In the genomic region with DNA sequence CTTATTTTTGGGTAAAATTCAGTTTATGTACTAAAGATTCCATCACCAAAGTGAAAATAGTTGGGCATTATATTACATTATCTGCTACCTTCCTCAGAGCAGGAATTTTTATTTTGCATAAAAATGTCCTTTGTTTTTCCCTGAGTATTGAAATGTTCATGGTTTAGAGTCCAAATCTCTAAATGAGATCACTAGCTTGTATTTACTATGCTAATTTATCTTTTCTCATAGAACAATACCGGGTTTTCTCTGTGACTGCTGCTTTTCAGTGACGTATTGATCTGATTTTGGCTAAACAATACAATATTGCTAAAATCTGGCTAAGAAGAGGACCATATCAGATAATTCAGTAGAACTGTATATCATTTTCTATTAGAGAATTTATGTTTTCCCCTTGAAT, we compare ENCODE assay signal across 9 cellular contexts.
"Had no signal": no experiment of that assay in that cellular context is flagged by ENCODE, and none has a peak within 500 bp of the region (broad histone marks: within the 10 kb centered on the region; RNA-seq: fewer than 3 reads in every experiment).

No MANE protein-coding gene starts in this region.

- FAIRE-seq: H54 had no signal

- H3K36me3 ChIP-seq: HAP-1 had no signal

- H3K4me3 ChIP-seq: GM23248, HAP-1 had no signal

- H3K27ac Mint-ChIP-seq: H9, HFFc6 had no signal

- ATAC-seq: HCT116 had no signal

- H2AFZ ChIP-seq: GM23248 had no signal

- H3K9me3 Mint-ChIP-seq: H9 had no signal

- H3K27ac ChIP-seq: GM23248 had no signal

- DNase-seq: GM23248, GOT3, H7, H9, HCEC 1CT, HFFc6 had no signal

- H3K4me3 Mint-ChIP-seq: H9, HFFc6 had no signal
